ENCODE assay signal across 1 cellular context in the genomic region with DNA sequence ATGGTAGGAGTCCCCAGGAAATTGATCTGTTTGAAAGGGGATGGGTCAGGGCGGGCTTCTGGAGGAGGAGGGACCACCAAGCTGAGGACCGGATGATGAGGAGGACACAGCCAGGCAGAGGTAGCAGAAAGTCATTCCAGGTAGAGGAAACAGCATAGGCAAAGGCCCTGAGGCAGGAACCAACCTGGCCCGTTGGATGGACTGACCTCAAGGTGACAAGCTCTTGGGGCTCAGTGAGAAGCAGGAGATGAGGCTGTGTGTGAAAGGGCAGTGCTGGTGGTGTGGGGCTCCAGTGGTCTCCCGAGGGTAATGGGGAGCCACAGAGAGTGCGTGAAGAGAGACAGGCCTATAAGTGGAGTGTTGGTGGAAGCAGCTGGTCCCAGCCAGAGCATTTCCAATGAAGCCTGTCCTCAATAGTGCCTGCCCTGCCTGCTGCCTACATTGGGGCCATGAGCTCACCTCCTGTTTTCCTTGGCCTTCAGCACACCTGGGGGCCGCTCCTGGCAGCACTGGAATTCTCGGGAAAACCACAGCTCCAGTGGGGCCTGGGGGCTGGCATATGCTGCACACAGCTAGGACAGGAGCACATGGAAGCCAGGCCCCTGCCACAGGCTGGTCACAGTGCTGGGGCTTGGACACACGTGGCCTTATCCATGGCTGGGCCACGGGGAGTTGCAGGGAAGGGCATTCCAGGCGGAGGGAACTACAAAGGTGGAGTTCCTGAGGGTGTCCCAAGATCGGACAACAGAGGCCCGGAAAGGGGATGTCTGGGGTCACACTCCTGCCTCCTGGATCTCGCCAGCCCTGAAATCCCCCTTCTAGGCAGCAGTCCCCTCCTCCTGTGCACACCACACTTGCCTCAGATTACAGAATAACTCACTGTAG.
TF ChIP-seq lines count a peak whose summit lies in the region.

No MANE protein-coding gene starts in this region.

TF ChIP-seq in HepG2, 621 proteins besides CTCF, POLR2A, EP300 and RAD21:
- TF ChIP-seq, protein P1, sequence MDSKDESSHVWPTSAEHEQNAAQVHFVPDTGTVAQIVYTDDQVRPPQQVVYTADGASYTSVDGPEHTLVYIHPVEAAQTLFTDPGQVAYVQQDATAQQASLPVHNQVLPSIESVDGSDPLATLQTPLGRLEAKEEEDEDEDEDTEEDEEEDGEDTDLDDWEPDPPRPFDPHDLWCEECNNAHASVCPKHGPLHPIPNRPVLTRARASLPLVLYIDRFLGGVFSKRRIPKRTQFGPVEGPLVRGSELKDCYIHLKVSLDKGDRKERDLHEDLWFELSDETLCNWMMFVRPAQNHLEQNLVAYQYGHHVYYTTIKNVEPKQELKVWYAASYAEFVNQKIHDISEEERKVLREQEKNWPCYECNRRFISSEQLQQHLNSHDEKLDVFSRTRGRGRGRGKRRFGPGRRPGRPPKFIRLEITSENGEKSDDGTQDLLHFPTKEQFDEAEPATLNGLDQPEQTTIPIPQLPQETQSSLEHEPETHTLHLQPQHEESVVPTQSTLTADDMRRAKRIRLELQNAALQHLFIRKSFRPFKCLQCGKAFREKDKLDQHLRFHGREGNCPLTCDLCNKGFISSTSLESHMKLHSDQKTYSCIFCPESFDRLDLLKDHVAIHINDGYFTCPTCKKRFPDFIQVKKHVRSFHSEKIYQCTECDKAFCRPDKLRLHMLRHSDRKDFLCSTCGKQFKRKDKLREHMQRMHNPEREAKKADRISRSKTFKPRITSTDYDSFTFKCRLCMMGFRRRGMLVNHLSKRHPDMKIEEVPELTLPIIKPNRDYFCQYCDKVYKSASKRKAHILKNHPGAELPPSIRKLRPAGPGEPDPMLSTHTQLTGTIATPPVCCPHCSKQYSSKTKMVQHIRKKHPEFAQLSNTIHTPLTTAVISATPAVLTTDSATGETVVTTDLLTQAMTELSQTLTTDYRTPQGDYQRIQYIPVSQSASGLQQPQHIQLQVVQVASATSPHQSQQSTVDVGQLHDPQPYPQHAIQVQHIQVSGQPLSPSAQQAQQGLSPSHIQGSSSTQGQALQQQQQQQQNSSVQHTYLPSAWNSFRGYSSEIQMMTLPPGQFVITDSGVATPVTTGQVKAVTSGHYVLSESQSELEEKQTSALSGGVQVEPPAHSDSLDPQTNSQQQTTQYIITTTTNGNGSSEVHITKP (CRISPR knock-in tag; IDR thresholded peaks at IDR 0.05; ENCODE audit: low read depth): no peak
- TF ChIP-seq, protein P2, sequence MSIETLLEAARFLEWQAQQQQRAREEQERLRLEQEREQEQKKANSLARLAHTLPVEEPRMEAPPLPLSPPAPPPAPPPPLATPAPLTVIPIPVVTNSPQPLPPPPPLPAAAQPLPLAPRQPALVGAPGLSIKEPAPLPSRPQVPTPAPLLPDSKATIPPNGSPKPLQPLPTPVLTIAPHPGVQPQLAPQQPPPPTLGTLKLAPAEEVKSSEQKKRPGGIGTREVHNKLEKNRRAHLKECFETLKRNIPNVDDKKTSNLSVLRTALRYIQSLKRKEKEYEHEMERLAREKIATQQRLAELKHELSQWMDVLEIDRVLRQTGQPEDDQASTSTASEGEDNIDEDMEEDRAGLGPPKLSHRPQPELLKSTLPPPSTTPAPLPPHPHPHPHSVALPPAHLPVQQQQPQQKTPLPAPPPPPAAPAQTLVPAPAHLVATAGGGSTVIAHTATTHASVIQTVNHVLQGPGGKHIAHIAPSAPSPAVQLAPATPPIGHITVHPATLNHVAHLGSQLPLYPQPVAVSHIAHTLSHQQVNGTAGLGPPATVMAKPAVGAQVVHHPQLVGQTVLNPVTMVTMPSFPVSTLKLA (IDR thresholded peaks at IDR 0.05): peak; percentile 37; the same call in 1 of the 2 replicates
- TF ChIP-seq ZNF329 (CRISPR knock-in tag; IDR thresholded peaks at IDR 0.05; ENCODE audit: low read depth) (peak; percentile 93), ZMYM3 (CRISPR knock-in tag; IDR thresholded peaks at IDR 0.05) (peak; percentile 55), KLF11 (CRISPR knock-in tag; IDR thresholded peaks at IDR 0.05) (no peak)
TF ChIP-seq in HepG2: peak in this region for 3.
